9 cellular contexts compared by ENCODE assay signal in genomic region chr12:19847294-19848059, GRCh38.
A peak's percentile ranks its signal among the peaks of the same experiment; 100 is the strongest.
DNase-seq lines count a peak whose midpoint lies in the region; ATAC-seq, FAIRE-seq and TF ChIP-seq lines count a peak whose summit lies in the region.
"Had no signal": no experiment of that assay in that cellular context is flagged by ENCODE, and none has a peak within 500 bp of the region (broad histone marks: within the 10 kb centered on the region; RNA-seq: fewer than 3 reads in every experiment).

No MANE protein-coding gene starts in this region.

- H3K4me1 Mint-ChIP-seq in WTC11 (peaks cover 7% of the 10 kb centered on the region; the same call in 1 of the 2 replicates), Caco-2 (ENCODE audit: low read depth, unreplicated experiment) (peaks cover 7% of the 10 kb centered on the region)

- DNase-seq in WTC11 (ENCODE audit: low spot score) (no peak), kidney (no peak), thoracic aorta (ENCODE audit: low spot score) (no peak), Caco-2 (no peak), NCI-H748 (lab: John Stamatoyannopoulos, UW; ENCODE audit: unreplicated experiment) (no peak)
- DNase-seq: activated naive CD4-positive, alpha-beta T cell; NCI-H146 had no signal

- peak; percentile 72 for ATAC-seq in HG03039 (IDR thresholded peaks at IDR 0.05; ENCODE audit: unreplicated experiment)
- no peak for ATAC-seq in WTC11
- ATAC-seq in thoracic aorta (ENCODE audit: insufficient number of reproducible peaks, low FRiP score, low read depth) = no peak
- ATAC-seq in GM21619 (IDR thresholded peaks at IDR 0.05; ENCODE audit: unreplicated experiment) = no peak

- CTCF ChIA-PET in WTC11 (lab: Charles Lee) (no interaction called here), Caco-2 (lab: Charles Lee) (no interaction called here)

- H3K4me1 ChIP-seq in kidney (ENCODE audit: control insufficient read depth in 1 of 2, insufficient read depth in 1 of 2, low read depth in 1 of 2, low read length in 2 of 2) (peaks cover 0 to under 1% of the 10 kb centered on the region in 2 donors), thoracic aorta (ENCODE audit: control insufficient read depth in 1 of 2, low read depth in 2 of 2) (peaks cover 11 to 86% of the 10 kb centered on the region in 2 donors), Caco-2 (no peaks in the 10 kb centered on the region)

- FAIRE-seq in kidney (lab: Jason Lieb, UNC) = peak; percentile 8

- 0 out of 2 replicates have a peak overlapping the region, but pooled peaks have one; percentile 1 for H3K27ac Mint-ChIP-seq in WTC11
- no peak overlapping the region for H3K27ac Mint-ChIP-seq in Caco-2 (ENCODE audit: unreplicated experiment)

- no peaks in the 10 kb centered on the region for H3K27me3 Mint-ChIP-seq in WTC11 (ENCODE audit: low read depth)
- no peaks in the 10 kb centered on the region for H3K27me3 Mint-ChIP-seq in Caco-2 (ENCODE audit: insufficient read depth, unreplicated experiment)

- TF ChIP-seq CTCF in WTC11 (IDR thresholded peaks at IDR 0.05) (no peak), kidney (IDR thresholded peaks at IDR 0.05; ENCODE audit: borderline replicate concordance, extremely low read depth, insufficient read depth) (no peak), thoracic aorta (IDR thresholded peaks at IDR 0.05) (no peak), Caco-2 (IDR thresholded peaks at IDR 0.05; ENCODE audit: insufficient read depth in 1 of 2, low read depth in 1 of 2, low read length in 1 of 2, severe bottlenecking in 1 of 2, unreplicated experiment in 1 of 2) (no peak)

- H3K9me3 Mint-ChIP-seq in WTC11 (peaks cover 12% of the 10 kb centered on the region), Caco-2 (ENCODE audit: unreplicated experiment) (peaks cover 14% of the 10 kb centered on the region)

- BruUV-seq in Caco-2 (replicated peaks; lab: Mats Ljungman, UMichigan) = no TSS peak

- H3K36me3 Mint-ChIP-seq in WTC11 (no peaks in the 10 kb centered on the region), Caco-2 (ENCODE audit: insufficient read depth, unreplicated experiment) (no peaks in the 10 kb centered on the region)

- H3K4me3 Mint-ChIP-seq in WTC11 (no peak overlapping the region), Caco-2 (ENCODE audit: unreplicated experiment) (no peak overlapping the region)

- H3K27me3 ChIP-seq in thoracic aorta (replicated peaks; ENCODE audit: insufficient read depth) (no peaks in the 10 kb centered on the region), Caco-2 (replicated peaks; ENCODE audit: control insufficient read depth, insufficient read depth, low read length) (no peaks in the 10 kb centered on the region)

- intact Hi-C loops in kidney (cut with DNase I) = no loop called here
- intact Hi-C loops in Caco-2 (cut with micrococcal nuclease; ENCODE audit: unreplicated experiment) = no loop called here

- H3K9me3 ChIP-seq in kidney (ENCODE audit: control insufficient read depth in 1 of 2, low read length in 2 of 2) (peaks cover 0 to 7% of the 10 kb centered on the region in 2 donors), thoracic aorta (no peaks in the 10 kb centered on the region), Caco-2 (no peaks in the 10 kb centered on the region)

- H3K36me3 ChIP-seq in kidney (ENCODE audit: control insufficient read depth in 1 of 2, insufficient read depth in 2 of 2, low read length in 2 of 2) (no peaks in the 10 kb centered on the region), thoracic aorta (no peaks in the 10 kb centered on the region), Caco-2 (ENCODE audit: control insufficient read depth, insufficient read depth, low read length) (no peaks in the 10 kb centered on the region)

- no peak overlapping the region for H3K9ac ChIP-seq in kidney (ENCODE audit: low read length in 2 of 2)

- POLR2A ChIA-PET in WTC11 (lab: Charles Lee) = no interaction called here
- POLR2A ChIA-PET in Caco-2 (lab: Charles Lee) = no interaction called here

- H3K4me3 ChIP-seq in kidney (ENCODE audit: low read length in 2 of 2) (no peak overlapping the region), thoracic aorta (peak overlapping the region; percentile 59), Caco-2 (ENCODE audit: low read depth, low read length) (no peak overlapping the region)

- peak overlapping the region; percentile 25 to 66 for H3K27ac ChIP-seq in kidney (ENCODE audit: low read depth in 2 of 2, low read length in 2 of 2)
- peak overlapping the region; percentile 86 to 90 for H3K27ac ChIP-seq in thoracic aorta

TF ChIP-seq in WTC11, 78 proteins besides CTCF, POLR2A, EP300 and RAD21 (continues in another document):
- TF ChIP-seq USF2 (CRISPR knock-in tag; IDR thresholded peaks at IDR 0.05) (no peak), CREB1 (CRISPR knock-in tag; IDR thresholded peaks at IDR 0.05) (no peak), IRF2 (CRISPR knock-in tag; IDR thresholded peaks at IDR 0.05; ENCODE audit: borderline replicate concordance, low read depth) (no peak), FOXP1 (CRISPR knock-in tag; IDR thresholded peaks at IDR 0.05; ENCODE audit: borderline replicate concordance) (no peak), GABPB1 (CRISPR knock-in tag; IDR thresholded peaks at IDR 0.05) (no peak), ZNF121 (CRISPR knock-in tag; IDR thresholded peaks at IDR 0.05) (no peak), HMGXB4 (CRISPR knock-in tag; IDR thresholded peaks at IDR 0.05) (no peak), ZNF671 (CRISPR knock-in tag; IDR thresholded peaks at IDR 0.05) (no peak)
- TF ChIP-seq, protein P1, sequence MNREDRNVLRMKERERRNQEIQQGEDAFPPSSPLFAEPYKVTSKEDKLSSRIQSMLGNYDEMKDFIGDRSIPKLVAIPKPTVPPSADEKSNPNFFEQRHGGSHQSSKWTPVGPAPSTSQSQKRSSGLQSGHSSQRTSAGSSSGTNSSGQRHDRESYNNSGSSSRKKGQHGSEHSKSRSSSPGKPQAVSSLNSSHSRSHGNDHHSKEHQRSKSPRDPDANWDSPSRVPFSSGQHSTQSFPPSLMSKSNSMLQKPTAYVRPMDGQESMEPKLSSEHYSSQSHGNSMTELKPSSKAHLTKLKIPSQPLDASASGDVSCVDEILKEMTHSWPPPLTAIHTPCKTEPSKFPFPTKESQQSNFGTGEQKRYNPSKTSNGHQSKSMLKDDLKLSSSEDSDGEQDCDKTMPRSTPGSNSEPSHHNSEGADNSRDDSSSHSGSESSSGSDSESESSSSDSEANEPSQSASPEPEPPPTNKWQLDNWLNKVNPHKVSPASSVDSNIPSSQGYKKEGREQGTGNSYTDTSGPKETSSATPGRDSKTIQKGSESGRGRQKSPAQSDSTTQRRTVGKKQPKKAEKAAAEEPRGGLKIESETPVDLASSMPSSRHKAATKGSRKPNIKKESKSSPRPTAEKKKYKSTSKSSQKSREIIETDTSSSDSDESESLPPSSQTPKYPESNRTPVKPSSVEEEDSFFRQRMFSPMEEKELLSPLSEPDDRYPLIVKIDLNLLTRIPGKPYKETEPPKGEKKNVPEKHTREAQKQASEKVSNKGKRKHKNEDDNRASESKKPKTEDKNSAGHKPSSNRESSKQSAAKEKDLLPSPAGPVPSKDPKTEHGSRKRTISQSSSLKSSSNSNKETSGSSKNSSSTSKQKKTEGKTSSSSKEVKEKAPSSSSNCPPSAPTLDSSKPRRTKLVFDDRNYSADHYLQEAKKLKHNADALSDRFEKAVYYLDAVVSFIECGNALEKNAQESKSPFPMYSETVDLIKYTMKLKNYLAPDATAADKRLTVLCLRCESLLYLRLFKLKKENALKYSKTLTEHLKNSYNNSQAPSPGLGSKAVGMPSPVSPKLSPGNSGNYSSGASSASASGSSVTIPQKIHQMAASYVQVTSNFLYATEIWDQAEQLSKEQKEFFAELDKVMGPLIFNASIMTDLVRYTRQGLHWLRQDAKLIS (CRISPR knock-in tag; IDR thresholded peaks at IDR 0.05; ENCODE audit: borderline replicate concordance) = no peak
- TF ChIP-seq, protein P2, sequence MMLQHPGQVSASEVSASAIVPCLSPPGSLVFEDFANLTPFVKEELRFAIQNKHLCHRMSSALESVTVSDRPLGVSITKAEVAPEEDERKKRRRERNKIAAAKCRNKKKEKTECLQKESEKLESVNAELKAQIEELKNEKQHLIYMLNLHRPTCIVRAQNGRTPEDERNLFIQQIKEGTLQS (CRISPR knock-in tag; conservative IDR thresholded peaks at IDR 0.05) = no peak
